In genomic region chr22:27990879-27991278, GRCh38 we compare ENCODE assay signal across 9 cellular contexts.
A peak's percentile ranks its signal among the peaks of the same experiment; 100 is the strongest.
DNase-seq lines count a peak whose midpoint lies in the region; ATAC-seq, FAIRE-seq and TF ChIP-seq lines count a peak whose summit lies in the region.
"Had no signal": no experiment of that assay in that cellular context is flagged by ENCODE, and none has a peak within 500 bp of the region (broad histone marks: within the 10 kb centered on the region; RNA-seq: fewer than 3 reads in every experiment).

No MANE protein-coding gene starts in this region.

- DNase-seq in HL-60 (ENCODE audit: low read depth in 1 of 2, low spot score in 1 of 2) (peak; percentile 23 to 58), bronchial epithelial cell (ENCODE audit: low read depth) (no peak), HepG2 (ENCODE audit: low spot score) (peak; percentile 63), NCI-H2196 treated with DMSO at 0.1 percent for 48 hours (lab: John Stamatoyannopoulos, UW; ENCODE audit: unreplicated experiment) (no peak), GM03348 (ENCODE audit: low spot score) (no peak)
- DNase-seq in central memory CD4-positive, alpha-beta T cell, result no peak

- peak; percentile 62 for TF ChIP-seq CTCF in HL-60 (IDR thresholded peaks at IDR 0.05; ENCODE audit: insufficient read depth, low read length)
- peak; percentile 55 for TF ChIP-seq CTCF in bronchial epithelial cell (IDR thresholded peaks at IDR 0.05; ENCODE audit: insufficient read depth, low read length, severe bottlenecking)
- TF ChIP-seq CTCF in HepG2 (CRISPR knock-in tag; IDR thresholded peaks at IDR 0.05), result peak; percentile 74

- H3K27ac ChIP-seq in BLaER1, result no peak overlapping the region
- H3K27ac ChIP-seq in HL-60 (replicated peaks), result no peak overlapping the region
- no peak overlapping the region for H3K27ac ChIP-seq in HepG2 (ENCODE audit: extremely low read length, insufficient read depth, low read length)
- H3K27ac ChIP-seq: epithelial cell of prostate had no signal

- H3K36me3 ChIP-seq in BLaER1, result no peaks in the 10 kb centered on the region
- no peaks in the 10 kb centered on the region for H3K36me3 ChIP-seq in bronchial epithelial cell (ENCODE audit: control insufficient read depth, insufficient read depth, low read length)
- peaks cover 7 to 18% of the 10 kb centered on the region in 2 experiments; a peak in 4 of 5 replicates for H3K36me3 ChIP-seq in HepG2 (replicated peaks in 1 of 2; ENCODE audit: control insufficient read depth in 1 of 2, insufficient read depth in 2 of 2, low read length in 2 of 2)

- H3K4me3 ChIP-seq in BLaER1, result no peak overlapping the region
- H3K4me3 ChIP-seq in HL-60 (replicated peaks; ENCODE audit: insufficient read depth, low read length), result no peak overlapping the region
- H3K4me3 ChIP-seq in bronchial epithelial cell (ENCODE audit: low read depth, low read length), result no peak overlapping the region
- no peak overlapping the region for H3K4me3 ChIP-seq in HepG2 (replicated peaks in 1 of 3; ENCODE audit: insufficient read depth in 1 of 3, low read depth in 2 of 3, low read length in 3 of 3)

- BruUV-seq in HepG2 (replicated peaks; lab: Mats Ljungman, UMichigan), result no TSS peak

- in situ Hi-C loops in HepG2 (cut with HindIII; ENCODE audit: extremely low pct_ligation_motif_present, low pct_unique_long_range_greater_than_20kb), result no loop called here

- CTCF ChIA-PET in HepG2 (lab: Yijun Ruan, JAX; ENCODE audit: low intra/inter-chr PET ratio, low total read pairs), result no interaction called here

- 42% methylated on average over 11 of the region's 12 CpGs for WGBS in HepG2 (ENCODE audit: low lambda C conversion rate)

- no peak overlapping the region for H2AFZ ChIP-seq in HepG2 (ENCODE audit: low read length)

- POLR2A ChIA-PET in HepG2 (lab: Yijun Ruan, JAX), result no interaction called here

- H3K4me1 ChIP-seq in BLaER1 (peaks cover 30% of the 10 kb centered on the region), HepG2 (ENCODE audit: insufficient read depth, low read length) (peaks cover 8% of the 10 kb centered on the region)

- no peak for TF ChIP-seq EP300 in HepG2 (IDR thresholded peaks at IDR 0.05; ENCODE audit: low read depth in 2 of 2, low read length in 2 of 2)
- no peak for TF ChIP-seq EP300 in HepG2 (CRISPR knock-in tag; IDR thresholded peaks at IDR 0.05; ENCODE audit: borderline replicate concordance)

- H4K20me1 ChIP-seq in BLaER1 (no peaks in the 10 kb centered on the region), HepG2 (ENCODE audit: insufficient read depth, low read length) (no peaks in the 10 kb centered on the region)

- H3K9me3 ChIP-seq in BLaER1, result no peaks in the 10 kb centered on the region
- H3K9me3 ChIP-seq in HepG2 (ENCODE audit: low read length), result no peaks in the 10 kb centered on the region

- peak; percentile 95 for ATAC-seq in HepG2
- ATAC-seq in GM19035 (IDR thresholded peaks at IDR 0.05; ENCODE audit: unreplicated experiment), result no peak

- H3K79me2 ChIP-seq in HepG2 (ENCODE audit: insufficient read depth, low read length), result no peaks in the 10 kb centered on the region

- peak overlapping the region; percentile 31 for H3K4me2 ChIP-seq in BLaER1
- peak overlapping the region; percentile 29; the same call in 1 of the 2 replicates for H3K4me2 ChIP-seq in HepG2 (ENCODE audit: low read depth, low read length)

- no peak for FAIRE-seq in bronchial epithelial cell (lab: Jason Lieb, UNC)
- peak; percentile 76 for FAIRE-seq in HepG2 (lab: Jason Lieb, UNC)

- H3K27me3 ChIP-seq in BLaER1 (no peaks in the 10 kb centered on the region), HL-60 (ENCODE audit: insufficient read depth, poor library complexity, severe bottlenecking) (no peaks in the 10 kb centered on the region), bronchial epithelial cell (ENCODE audit: control insufficient read depth, insufficient read depth, low read length) (no peaks in the 10 kb centered on the region), HepG2 (ENCODE audit: control insufficient read depth in 1 of 2, insufficient read depth in 2 of 2, low read length in 2 of 2) (no peaks in the 10 kb centered on the region)

- TF ChIP-seq RAD21 in HepG2 (CRISPR knock-in tag; IDR thresholded peaks at IDR 0.05), result peak; percentile 55; the same call in 1 of the 2 replicates

- no peak overlapping the region for H3K9ac ChIP-seq in BLaER1
- no peak overlapping the region for H3K9ac ChIP-seq in HepG2 (ENCODE audit: insufficient read depth, low read depth, low read length)

- no peak for TF ChIP-seq POLR2A in HepG2 (IDR thresholded peaks at IDR 0.05; ENCODE audit: insufficient read depth in 1 of 2, low read depth in 2 of 2, low read length in 2 of 2)

- intact Hi-C loops in HepG2 (cut with micrococcal nuclease; ENCODE audit: unreplicated experiment), result no loop called here

TF ChIP-seq in HepG2, 621 proteins besides CTCF, POLR2A, EP300 and RAD21 (continues in another document):
- peak; percentile 62 for TF ChIP-seq STAG1 (CRISPR knock-in tag; IDR thresholded peaks at IDR 0.05)
- TF ChIP-seq CEBPB (IDR thresholded peaks at IDR 0.05; ENCODE audit: borderline replicate concordance, low read depth, low read length), result 0 out of 2 replicates have a peak, but pooled peaks have one; percentile 36
- TF ChIP-seq ZNF274 (CRISPR knock-in tag; IDR thresholded peaks at IDR 0.05), result no peak
- 0 out of 2 replicates have a peak, but pooled peaks have one; percentile 35 for TF ChIP-seq ZKSCAN1 (IDR thresholded peaks at IDR 0.05; ENCODE audit: low read length)
- peak; percentile 63 for TF ChIP-seq XRCC5 (optimal IDR thresholded peaks at IDR 0.05; ENCODE audit: low read length)
- TF ChIP-seq, protein P1, sequence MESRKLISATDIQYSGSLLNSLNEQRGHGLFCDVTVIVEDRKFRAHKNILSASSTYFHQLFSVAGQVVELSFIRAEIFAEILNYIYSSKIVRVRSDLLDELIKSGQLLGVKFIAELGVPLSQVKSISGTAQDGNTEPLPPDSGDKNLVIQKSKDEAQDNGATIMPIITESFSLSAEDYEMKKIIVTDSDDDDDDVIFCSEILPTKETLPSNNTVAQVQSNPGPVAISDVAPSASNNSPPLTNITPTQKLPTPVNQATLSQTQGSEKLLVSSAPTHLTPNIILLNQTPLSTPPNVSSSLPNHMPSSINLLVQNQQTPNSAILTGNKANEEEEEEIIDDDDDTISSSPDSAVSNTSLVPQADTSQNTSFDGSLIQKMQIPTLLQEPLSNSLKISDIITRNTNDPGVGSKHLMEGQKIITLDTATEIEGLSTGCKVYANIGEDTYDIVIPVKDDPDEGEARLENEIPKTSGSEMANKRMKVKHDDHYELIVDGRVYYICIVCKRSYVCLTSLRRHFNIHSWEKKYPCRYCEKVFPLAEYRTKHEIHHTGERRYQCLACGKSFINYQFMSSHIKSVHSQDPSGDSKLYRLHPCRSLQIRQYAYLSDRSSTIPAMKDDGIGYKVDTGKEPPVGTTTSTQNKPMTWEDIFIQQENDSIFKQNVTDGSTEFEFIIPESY (CRISPR knock-in tag; IDR thresholded peaks at IDR 0.05), result peak; percentile 99
- TF ChIP-seq ZNF292 (CRISPR knock-in tag; IDR thresholded peaks at IDR 0.05; ENCODE audit: borderline replicate concordance, low read depth), result no peak
- TF ChIP-seq ZNF263 (CRISPR knock-in tag; IDR thresholded peaks at IDR 0.05), result peak; percentile 57; the same call in 1 of the 2 replicates
- peak; percentile 50; the same call in 1 of the 2 replicates for TF ChIP-seq RXRA (CRISPR knock-in tag; IDR thresholded peaks at IDR 0.05)
- TF ChIP-seq, protein P2, sequence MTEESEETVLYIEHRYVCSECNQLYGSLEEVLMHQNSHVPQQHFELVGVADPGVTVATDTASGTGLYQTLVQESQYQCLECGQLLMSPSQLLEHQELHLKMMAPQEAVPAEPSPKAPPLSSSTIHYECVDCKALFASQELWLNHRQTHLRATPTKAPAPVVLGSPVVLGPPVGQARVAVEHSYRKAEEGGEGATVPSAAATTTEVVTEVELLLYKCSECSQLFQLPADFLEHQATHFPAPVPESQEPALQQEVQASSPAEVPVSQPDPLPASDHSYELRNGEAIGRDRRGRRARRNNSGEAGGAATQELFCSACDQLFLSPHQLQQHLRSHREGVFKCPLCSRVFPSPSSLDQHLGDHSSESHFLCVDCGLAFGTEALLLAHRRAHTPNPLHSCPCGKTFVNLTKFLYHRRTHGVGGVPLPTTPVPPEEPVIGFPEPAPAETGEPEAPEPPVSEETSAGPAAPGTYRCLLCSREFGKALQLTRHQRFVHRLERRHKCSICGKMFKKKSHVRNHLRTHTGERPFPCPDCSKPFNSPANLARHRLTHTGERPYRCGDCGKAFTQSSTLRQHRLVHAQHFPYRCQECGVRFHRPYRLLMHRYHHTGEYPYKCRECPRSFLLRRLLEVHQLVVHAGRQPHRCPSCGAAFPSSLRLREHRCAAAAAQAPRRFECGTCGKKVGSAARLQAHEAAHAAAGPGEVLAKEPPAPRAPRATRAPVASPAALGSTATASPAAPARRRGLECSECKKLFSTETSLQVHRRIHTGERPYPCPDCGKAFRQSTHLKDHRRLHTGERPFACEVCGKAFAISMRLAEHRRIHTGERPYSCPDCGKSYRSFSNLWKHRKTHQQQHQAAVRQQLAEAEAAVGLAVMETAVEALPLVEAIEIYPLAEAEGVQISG (CRISPR knock-in tag; IDR thresholded peaks at IDR 0.05), result 0 out of 2 replicates have a peak, but pooled peaks have one; percentile 19
- no peak for TF ChIP-seq PBX3 (CRISPR knock-in tag; IDR thresholded peaks at IDR 0.05; ENCODE audit: borderline replicate concordance)
- TF ChIP-seq, protein P3, sequence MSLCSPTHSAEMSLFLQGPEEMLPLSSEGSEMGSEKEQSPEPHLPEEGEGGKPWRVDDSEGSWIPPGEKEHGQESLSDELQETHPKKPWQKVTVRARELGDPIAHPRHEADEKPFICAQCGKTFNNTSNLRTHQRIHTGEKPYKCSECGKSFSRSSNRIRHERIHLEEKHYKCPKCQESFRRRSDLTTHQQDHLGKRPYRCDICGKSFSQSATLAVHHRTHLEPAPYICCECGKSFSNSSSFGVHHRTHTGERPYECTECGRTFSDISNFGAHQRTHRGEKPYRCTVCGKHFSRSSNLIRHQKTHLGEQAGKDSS (CRISPR knock-in tag; IDR thresholded peaks at IDR 0.05; ENCODE audit: borderline replicate concordance, low read depth), result peak; percentile 46; the same call in 1 of the 2 replicates
- 0 out of 2 replicates have a peak, but pooled peaks have one; percentile 28 for TF ChIP-seq ZNF224 (CRISPR knock-in tag; IDR thresholded peaks at IDR 0.05)

Comparison
In these comparisons a context has a peak if more than half of its experiments do, and no peak if none do; other contexts are left out.
1. DNase-seq: peak in HL-60 (2 of 2) and HepG2 (single experiment); none in bronchial epithelial cell (single experiment), central memory CD4-positive, alpha-beta T cell (single experiment), NCI-H2196 treated with DMSO at 0.1 percent for 48 hours (single experiment) and GM03348 (single experiment).
2. Peak in every context shown above with its lines, with median percentiles within 50 percentile points of each other: CTCF ChIP-seq.